Comparison of ENCODE assay signal across 1 cellular context in the genomic region with DNA sequence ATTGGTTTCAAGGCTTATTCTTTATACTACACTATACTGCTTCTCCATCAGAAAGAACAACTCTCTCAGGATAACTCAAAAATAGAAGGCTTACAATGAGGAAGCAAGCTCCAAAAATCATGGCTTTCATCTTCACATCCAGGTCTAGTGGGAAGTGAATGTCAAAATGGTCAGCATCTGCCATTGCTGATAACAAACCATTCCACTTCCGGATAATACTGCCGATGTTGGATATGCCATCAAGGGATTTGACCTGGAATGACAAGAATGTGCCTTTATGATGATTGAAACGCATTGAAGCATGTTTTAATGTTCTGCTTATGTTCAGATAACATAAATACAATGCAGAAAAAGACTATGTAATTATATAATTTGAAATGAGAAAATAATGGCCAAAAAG.
TF ChIP-seq lines count a peak whose summit lies in the region.

No MANE protein-coding gene starts in this region.

TF ChIP-seq in K562, 482 proteins besides CTCF, POLR2A, EP300 and RAD21:
- TF ChIP-seq, protein P1, sequence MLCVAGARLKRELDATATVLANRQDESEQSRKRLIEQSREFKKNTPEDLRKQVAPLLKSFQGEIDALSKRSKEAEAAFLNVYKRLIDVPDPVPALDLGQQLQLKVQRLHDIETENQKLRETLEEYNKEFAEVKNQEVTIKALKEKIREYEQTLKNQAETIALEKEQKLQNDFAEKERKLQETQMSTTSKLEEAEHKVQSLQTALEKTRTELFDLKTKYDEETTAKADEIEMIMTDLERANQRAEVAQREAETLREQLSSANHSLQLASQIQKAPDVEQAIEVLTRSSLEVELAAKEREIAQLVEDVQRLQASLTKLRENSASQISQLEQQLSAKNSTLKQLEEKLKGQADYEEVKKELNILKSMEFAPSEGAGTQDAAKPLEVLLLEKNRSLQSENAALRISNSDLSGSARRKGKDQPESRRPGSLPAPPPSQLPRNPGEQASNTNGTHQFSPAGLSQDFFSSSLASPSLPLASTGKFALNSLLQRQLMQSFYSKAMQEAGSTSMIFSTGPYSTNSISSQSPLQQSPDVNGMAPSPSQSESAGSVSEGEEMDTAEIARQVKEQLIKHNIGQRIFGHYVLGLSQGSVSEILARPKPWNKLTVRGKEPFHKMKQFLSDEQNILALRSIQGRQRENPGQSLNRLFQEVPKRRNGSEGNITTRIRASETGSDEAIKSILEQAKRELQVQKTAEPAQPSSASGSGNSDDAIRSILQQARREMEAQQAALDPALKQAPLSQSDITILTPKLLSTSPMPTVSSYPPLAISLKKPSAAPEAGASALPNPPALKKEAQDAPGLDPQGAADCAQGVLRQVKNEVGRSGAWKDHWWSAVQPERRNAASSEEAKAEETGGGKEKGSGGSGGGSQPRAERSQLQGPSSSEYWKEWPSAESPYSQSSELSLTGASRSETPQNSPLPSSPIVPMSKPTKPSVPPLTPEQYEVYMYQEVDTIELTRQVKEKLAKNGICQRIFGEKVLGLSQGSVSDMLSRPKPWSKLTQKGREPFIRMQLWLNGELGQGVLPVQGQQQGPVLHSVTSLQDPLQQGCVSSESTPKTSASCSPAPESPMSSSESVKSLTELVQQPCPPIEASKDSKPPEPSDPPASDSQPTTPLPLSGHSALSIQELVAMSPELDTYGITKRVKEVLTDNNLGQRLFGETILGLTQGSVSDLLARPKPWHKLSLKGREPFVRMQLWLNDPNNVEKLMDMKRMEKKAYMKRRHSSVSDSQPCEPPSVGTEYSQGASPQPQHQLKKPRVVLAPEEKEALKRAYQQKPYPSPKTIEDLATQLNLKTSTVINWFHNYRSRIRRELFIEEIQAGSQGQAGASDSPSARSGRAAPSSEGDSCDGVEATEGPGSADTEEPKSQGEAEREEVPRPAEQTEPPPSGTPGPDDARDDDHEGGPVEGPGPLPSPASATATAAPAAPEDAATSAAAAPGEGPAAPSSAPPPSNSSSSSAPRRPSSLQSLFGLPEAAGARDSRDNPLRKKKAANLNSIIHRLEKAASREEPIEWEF (CRISPR knock-in tag; IDR thresholded peaks at IDR 0.05): no peak
- TF ChIP-seq, protein P2, sequence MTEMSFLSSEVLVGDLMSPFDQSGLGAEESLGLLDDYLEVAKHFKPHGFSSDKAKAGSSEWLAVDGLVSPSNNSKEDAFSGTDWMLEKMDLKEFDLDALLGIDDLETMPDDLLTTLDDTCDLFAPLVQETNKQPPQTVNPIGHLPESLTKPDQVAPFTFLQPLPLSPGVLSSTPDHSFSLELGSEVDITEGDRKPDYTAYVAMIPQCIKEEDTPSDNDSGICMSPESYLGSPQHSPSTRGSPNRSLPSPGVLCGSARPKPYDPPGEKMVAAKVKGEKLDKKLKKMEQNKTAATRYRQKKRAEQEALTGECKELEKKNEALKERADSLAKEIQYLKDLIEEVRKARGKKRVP (CRISPR knock-in tag; IDR thresholded peaks at IDR 0.05): no peak
- TF ChIP-seq CBFA2T3 (IDR thresholded peaks at IDR 0.05): peak; percentile 18; the same call in 1 of the 2 replicates
- TF ChIP-seq, protein P3, sequence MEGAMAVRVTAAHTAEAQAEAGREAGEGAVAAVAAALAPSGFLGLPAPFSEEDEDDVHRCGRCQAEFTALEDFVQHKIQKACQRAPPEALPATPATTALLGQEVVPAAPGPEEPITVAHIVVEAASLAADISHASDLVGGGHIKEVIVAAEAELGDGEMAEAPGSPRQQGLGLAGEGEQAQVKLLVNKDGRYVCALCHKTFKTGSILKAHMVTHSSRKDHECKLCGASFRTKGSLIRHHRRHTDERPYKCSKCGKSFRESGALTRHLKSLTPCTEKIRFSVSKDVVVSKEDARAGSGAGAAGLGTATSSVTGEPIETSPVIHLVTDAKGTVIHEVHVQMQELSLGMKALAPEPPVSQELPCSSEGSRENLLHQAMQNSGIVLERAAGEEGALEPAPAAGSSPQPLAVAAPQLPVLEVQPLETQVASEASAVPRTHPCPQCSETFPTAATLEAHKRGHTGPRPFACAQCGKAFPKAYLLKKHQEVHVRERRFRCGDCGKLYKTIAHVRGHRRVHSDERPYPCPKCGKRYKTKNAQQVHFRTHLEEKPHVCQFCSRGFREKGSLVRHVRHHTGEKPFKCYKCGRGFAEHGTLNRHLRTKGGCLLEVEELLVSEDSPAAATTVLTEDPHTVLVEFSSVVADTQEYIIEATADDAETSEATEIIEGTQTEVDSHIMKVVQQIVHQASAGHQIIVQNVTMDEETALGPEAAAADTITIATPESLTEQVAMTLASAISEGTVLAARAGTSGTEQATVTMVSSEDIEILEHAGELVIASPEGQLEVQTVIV (CRISPR knock-in tag; IDR thresholded peaks at IDR 0.05; ENCODE audit: borderline replicate concordance): no peak
- 0 out of 2 replicates have a peak, but pooled peaks have one; percentile 18 for TF ChIP-seq TEAD4 (IDR thresholded peaks at IDR 0.05; ENCODE audit: low read length)
- TF ChIP-seq TEAD4 (CRISPR knock-in tag; IDR thresholded peaks at IDR 0.05; ENCODE audit: borderline replicate concordance): no peak
